Comparison of ENCODE assay signal across 17 cellular contexts in the genomic region with DNA sequence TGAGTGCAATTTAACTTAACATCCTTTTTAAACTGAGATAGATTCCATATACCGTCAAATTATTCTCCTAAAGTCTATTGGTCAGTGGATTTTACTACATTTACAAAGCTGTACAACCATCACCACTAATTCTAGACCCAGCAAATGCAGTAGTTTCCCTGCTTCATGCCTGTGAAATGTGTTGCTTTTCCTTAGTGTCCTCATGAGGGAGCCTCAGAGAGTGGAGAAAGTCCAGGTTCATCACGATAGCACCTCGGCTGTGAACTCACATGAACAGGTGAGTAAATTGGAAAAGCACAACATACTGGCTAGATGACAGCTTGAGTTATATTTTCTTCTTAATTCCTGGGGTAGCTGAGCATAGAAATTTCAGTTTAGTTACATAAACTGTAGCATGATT.
DNase-seq lines count a peak whose midpoint lies in the region; TF ChIP-seq lines count a peak whose summit lies in the region.
"Had no signal": no experiment of that assay in that cellular context is flagged by ENCODE, and none has a peak within 500 bp of the region (broad histone marks: within the 10 kb centered on the region; RNA-seq: fewer than 3 reads in every experiment).

No MANE protein-coding gene starts in this region.

- H3K27ac ChIP-seq in adrenal gland = no peak overlapping the region
- H3K27ac ChIP-seq: BLaER1, GM23248, HL-60, RWPE1, SJCRH30 had no signal

- WGBS in adrenal gland, 4 donors = 45 to 62% (median 51%) methylated on average over 3 of the region's 3 CpGs

- no peak for TF ChIP-seq POLR2A in adrenal gland (IDR thresholded peaks at IDR 0.05)

- no peaks in the 10 kb centered on the region for H3K27me3 ChIP-seq in adrenal gland
- H3K27me3 ChIP-seq: BLaER1, SJCRH30 had no signal

- H3K27me3 Mint-ChIP-seq in progenitor cell of endocrine pancreas = no peaks in the 10 kb centered on the region
- no peaks in the 10 kb centered on the region for H3K27me3 Mint-ChIP-seq in activated T-helper 2 cell treated with anti-CD3 and anti-CD28 coated beads, Interferon-gamma antibody, Interleukin-2, Interleukin-4, amounts not matched to agents 10 μg/mL and 5 μg/mL and 100 μg/mL, durations not matched to agents 14 hours and 24 hours and 36 hours (ENCODE audit: low read depth)

- peak; percentile 35 to 65 for DNase-seq in NCI-H2081 (lab: John Stamatoyannopoulos, UW)
- DNase-seq in NCI-H2081 treated with DMSO at 0.1 percent for 48 hours (lab: John Stamatoyannopoulos, UW) = no peak
- no peak for DNase-seq in LNCaP clone FGC (ENCODE audit: low read depth)
- DNase-seq in cerebellar cortex (ENCODE audit: low spot score) = peak; percentile 34
- DNase-seq in progenitor cell of endocrine pancreas (ENCODE audit: low spot score, unreplicated experiment) = no peak
- no peak for DNase-seq in activated T-helper 2 cell treated with anti-CD3 and anti-CD28 coated beads, Interferon-gamma antibody, Interleukin-2, Interleukin-4, amounts not matched to agents 10 μg/mL and 5 μg/mL and 100 μg/mL, durations not matched to agents 14 hours and 24 hours and 36 hours (ENCODE audit: low spot score)
- no peak for DNase-seq in CD1c-positive myeloid dendritic cell (ENCODE audit: extremely low spot score)
- no peak for DNase-seq in adrenal gland
- DNase-seq: DMS53, GM23248, MV-4-11, NCI-H2029, NCI-H345, SJCRH30 had no signal

- no peaks in the 10 kb centered on the region for H3K9me3 ChIP-seq in adrenal gland (replicated peaks in 1 of 3)
- H3K9me3 ChIP-seq: SJCRH30 had no signal

- H3K4me3 ChIP-seq in LNCaP clone FGC (ENCODE audit: low read depth, low read length) (no peak overlapping the region), adrenal gland (no peak overlapping the region)
- H3K4me3 ChIP-seq: BLaER1, GM23248, SJCRH30 had no signal

- no peaks in the 10 kb centered on the region for H3K36me3 Mint-ChIP-seq in progenitor cell of endocrine pancreas (ENCODE audit: insufficient read depth)
- no peaks in the 10 kb centered on the region for H3K36me3 Mint-ChIP-seq in activated T-helper 2 cell treated with anti-CD3 and anti-CD28 coated beads, Interferon-gamma antibody, Interleukin-2, Interleukin-4, amounts not matched to agents 10 μg/mL and 5 μg/mL and 100 μg/mL, durations not matched to agents 14 hours and 24 hours and 36 hours (ENCODE audit: low read depth)

- no peak overlapping the region for H3K27ac Mint-ChIP-seq in progenitor cell of endocrine pancreas
- no peak overlapping the region for H3K27ac Mint-ChIP-seq in activated T-helper 2 cell treated with anti-CD3 and anti-CD28 coated beads, Interferon-gamma antibody, Interleukin-2, Interleukin-4, amounts not matched to agents 10 μg/mL and 5 μg/mL and 100 μg/mL, durations not matched to agents 14 hours and 24 hours and 36 hours

- peaks cover 4% of the 10 kb centered on the region for H3K4me1 Mint-ChIP-seq in progenitor cell of endocrine pancreas (ENCODE audit: low read depth)
- H3K4me1 Mint-ChIP-seq in activated T-helper 2 cell treated with anti-CD3 and anti-CD28 coated beads, Interferon-gamma antibody, Interleukin-2, Interleukin-4, amounts not matched to agents 10 μg/mL and 5 μg/mL and 100 μg/mL, durations not matched to agents 14 hours and 24 hours and 36 hours (ENCODE audit: low read depth) = no peaks in the 10 kb centered on the region

- no peaks in the 10 kb centered on the region for H3K36me3 ChIP-seq in adrenal gland (replicated peaks in 1 of 2)
- H3K36me3 ChIP-seq: BLaER1, SJCRH30 had no signal

- H3K4me3 Mint-ChIP-seq in progenitor cell of endocrine pancreas (ENCODE audit: low read depth) = no peak overlapping the region
- H3K4me3 Mint-ChIP-seq in activated T-helper 2 cell treated with anti-CD3 and anti-CD28 coated beads, Interferon-gamma antibody, Interleukin-2, Interleukin-4, amounts not matched to agents 10 μg/mL and 5 μg/mL and 100 μg/mL, durations not matched to agents 14 hours and 24 hours and 36 hours (ENCODE audit: low read depth) = no peak overlapping the region

- TF ChIP-seq CTCF in LNCaP clone FGC (IDR thresholded peaks at IDR 0.05; ENCODE audit: control insufficient read depth, extremely low read depth, insufficient read depth) = peak; percentile 46
- peak; percentile 22 for TF ChIP-seq CTCF in progenitor cell of endocrine pancreas (IDR thresholded peaks at IDR 0.05; ENCODE audit: unreplicated experiment)
- TF ChIP-seq CTCF in adrenal gland (IDR thresholded peaks at IDR 0.05) = no peak

- intact Hi-C loops in activated T-helper 2 cell treated with anti-CD3 and anti-CD28 coated beads, Interferon-gamma antibody, Interleukin-2, Interleukin-4, amounts not matched to agents 10 μg/mL and 5 μg/mL and 100 μg/mL, durations not matched to agents 14 hours and 24 hours and 36 hours (cut with micrococcal nuclease) = no loop called here
- intact Hi-C loops in adrenal gland (cut with DNase I) = no loop called here

- no peaks in the 10 kb centered on the region for H3K4me1 ChIP-seq in adrenal gland (replicated peaks in 1 of 2)
- H3K4me1 ChIP-seq: BLaER1, SJCRH30 had no signal

- no peaks in the 10 kb centered on the region for H3K9me3 Mint-ChIP-seq in progenitor cell of endocrine pancreas (ENCODE audit: low read depth)
- peaks cover 9% of the 10 kb centered on the region for H3K9me3 Mint-ChIP-seq in activated T-helper 2 cell treated with anti-CD3 and anti-CD28 coated beads, Interferon-gamma antibody, Interleukin-2, Interleukin-4, amounts not matched to agents 10 μg/mL and 5 μg/mL and 100 μg/mL, durations not matched to agents 14 hours and 24 hours and 36 hours

Comparison
In these comparisons a context has a peak if more than half of its experiments do, and no peak if none do; other contexts are left out.
1. DNase-seq: peak in NCI-H2081 (2 of 2) and cerebellar cortex (single experiment); none in NCI-H2081 treated with DMSO at 0.1 percent for 48 hours (single experiment), LNCaP clone FGC (single experiment), progenitor cell of endocrine pancreas (single experiment), activated T-helper 2 cell treated with anti-CD3 and anti-CD28 coated beads, Interferon-gamma antibody, Interleukin-2, Interleukin-4, amounts not matched to agents 10 μg/mL and 5 μg/mL and 100 μg/mL, durations not matched to agents 14 hours and 24 hours and 36 hours (single experiment), CD1c-positive myeloid dendritic cell (single experiment) and adrenal gland (0 of 7).
2. CTCF ChIP-seq: peak in LNCaP clone FGC (single experiment) and progenitor cell of endocrine pancreas (single experiment); none in adrenal gland (0 of 6).